ENCODE assay signal across 18 cellular contexts in the genomic region with DNA sequence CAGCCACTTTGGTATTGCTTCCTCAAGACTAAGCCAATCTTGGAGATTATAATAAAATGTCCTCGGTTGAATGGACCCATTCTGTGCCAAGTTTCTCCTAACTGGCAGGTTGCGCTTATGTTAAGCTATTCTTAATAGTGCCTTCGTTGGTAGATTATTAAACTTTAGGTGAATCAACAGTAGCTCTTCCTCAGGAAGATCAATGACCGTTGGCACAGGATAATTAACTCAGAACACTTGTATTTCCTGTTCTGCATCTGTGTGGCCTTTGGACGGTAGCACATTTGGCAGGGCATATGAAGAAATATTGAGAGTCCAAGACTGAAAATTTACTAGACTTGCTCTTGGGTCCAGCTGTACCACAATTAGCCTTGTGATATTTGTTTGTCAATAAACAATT.
DNase-seq lines count a peak whose midpoint lies in the region; ATAC-seq and TF ChIP-seq lines count a peak whose summit lies in the region.
"Had no signal": no experiment of that assay in that cellular context is flagged by ENCODE, and none has a peak within 500 bp of the region (broad histone marks: within the 10 kb centered on the region; RNA-seq: fewer than 3 reads in every experiment).

No MANE protein-coding gene starts in this region.

- no peak overlapping the region for H3K27ac ChIP-seq in suprapubic skin
- H3K27ac ChIP-seq: A549, SK-N-MC had no signal

- TF ChIP-seq CTCF in epithelial cell of proximal tubule (conservative IDR thresholded peaks at IDR 0.05; ENCODE audit: low read depth, low read length) (no peak), suprapubic skin (IDR thresholded peaks at IDR 0.05) (no peak), WTC11 (IDR thresholded peaks at IDR 0.05) (no peak)

- no peak overlapping the region for H3K4me3 Mint-ChIP-seq in WTC11
- H3K4me3 Mint-ChIP-seq: CD4-positive, CD25-positive, alpha-beta regulatory T cell had no signal

- peaks cover 3% of the 10 kb centered on the region; the same call in 1 of the 2 replicates for H3K4me1 Mint-ChIP-seq in WTC11

- H3K36me3 Mint-ChIP-seq in WTC11 = no peaks in the 10 kb centered on the region
- H3K36me3 Mint-ChIP-seq: CD4-positive, CD25-positive, alpha-beta regulatory T cell had no signal

- H3K36me3 ChIP-seq in suprapubic skin = no peaks in the 10 kb centered on the region

- CTCF ChIA-PET in WTC11 (lab: Charles Lee) = interaction anchor here (0.6 kb wide), 1 partner anchor 624 kb away, joined by 8 read pairs; no protein-coding TSS in a partner anchor

- peaks cover under 1% of the 10 kb centered on the region for H3K4me1 ChIP-seq in suprapubic skin
- H3K4me1 ChIP-seq: A549 had no signal

- WGBS in suprapubic skin = 58% methylated on average over 5 of the region's 5 CpGs

- no peak for TF ChIP-seq POLR2A in suprapubic skin (IDR thresholded peaks at IDR 0.05)

- POLR2A ChIA-PET in WTC11 (lab: Charles Lee) = no interaction called here

- no peaks in the 10 kb centered on the region for H3K9me3 Mint-ChIP-seq in WTC11
- H3K9me3 Mint-ChIP-seq: CD4-positive, CD25-positive, alpha-beta regulatory T cell had no signal

- no peak for TF ChIP-seq EP300 in suprapubic skin (IDR thresholded peaks at IDR 0.05)

- H3K4me3 ChIP-seq in epithelial cell of proximal tubule (ENCODE audit: low read depth, low read length) = no peak overlapping the region
- no peak overlapping the region for H3K4me3 ChIP-seq in suprapubic skin
- H3K4me3 ChIP-seq: A549, K562, SK-N-MC had no signal

- no peaks in the 10 kb centered on the region for H3K27me3 ChIP-seq in suprapubic skin

- DNase-seq in HT-29 (ENCODE audit: low spot score) = peak; percentile 77
- DNase-seq in NOMO-1 treated with DMSO at 0.1 percent for 48 hours (lab: John Stamatoyannopoulos, UW; ENCODE audit: unreplicated experiment) = peak; percentile 7
- DNase-seq in epithelial cell of proximal tubule (ENCODE audit: low read depth) = peak; percentile 74
- peak; percentile 65 for DNase-seq in mucosa of gallbladder (ENCODE audit: low spot score)
- DNase-seq in suprapubic skin (ENCODE audit: low spot score in 2 of 2) = no peak
- no peak for DNase-seq in HK-2 (ENCODE audit: unreplicated experiment)
- DNase-seq in AG08395 (ENCODE audit: low spot score) = no peak
- no peak for DNase-seq in WTC11 (ENCODE audit: low spot score)
- DNase-seq: CD4-positive, CD25-positive, alpha-beta regulatory T cell; NCI-H1092 treated with DMSO at 0.1 percent for 48 hours; NCI-H1436 treated with DMSO at 0.1 percent for 48 hours; NCI-H2029; NCI-H226; NCI-H510A treated with DMSO at 0.1 percent for 48 hours; SHP77 had no signal

- no peak for ATAC-seq in WTC11
- ATAC-seq: A549, K562 had no signal

- no peak overlapping the region for H3K27ac Mint-ChIP-seq in WTC11

- H3K27me3 Mint-ChIP-seq in WTC11 (ENCODE audit: low read depth) = no peaks in the 10 kb centered on the region
- H3K27me3 Mint-ChIP-seq: CD4-positive, CD25-positive, alpha-beta regulatory T cell had no signal

- H3K9me3 ChIP-seq in suprapubic skin = no peaks in the 10 kb centered on the region
- H3K9me3 ChIP-seq: A549 had no signal

TF ChIP-seq in WTC11, 78 proteins besides CTCF, POLR2A, EP300 and RAD21:
- TF ChIP-seq NFE2L1 (CRISPR knock-in tag; IDR thresholded peaks at IDR 0.05) = no peak
- TF ChIP-seq TEAD1 (CRISPR knock-in tag; IDR thresholded peaks at IDR 0.05) = no peak
- no peak for TF ChIP-seq OVOL2 (CRISPR knock-in tag; IDR thresholded peaks at IDR 0.05; ENCODE audit: borderline replicate concordance)
- TF ChIP-seq TP53 (CRISPR knock-in tag; IDR thresholded peaks at IDR 0.05) = no peak
- no peak for TF ChIP-seq KAT7 (CRISPR knock-in tag; IDR thresholded peaks at IDR 0.05; ENCODE audit: borderline replicate concordance)
- TF ChIP-seq TEAD4 (CRISPR knock-in tag; IDR thresholded peaks at IDR 0.05) = no peak
- TF ChIP-seq, protein P1, sequence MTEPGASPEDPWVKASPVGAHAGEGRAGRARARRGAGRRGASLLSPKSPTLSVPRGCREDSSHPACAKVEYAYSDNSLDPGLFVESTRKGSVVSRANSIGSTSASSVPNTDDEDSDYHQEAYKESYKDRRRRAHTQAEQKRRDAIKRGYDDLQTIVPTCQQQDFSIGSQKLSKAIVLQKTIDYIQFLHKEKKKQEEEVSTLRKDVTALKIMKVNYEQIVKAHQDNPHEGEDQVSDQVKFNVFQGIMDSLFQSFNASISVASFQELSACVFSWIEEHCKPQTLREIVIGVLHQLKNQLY (CRISPR knock-in tag; IDR thresholded peaks at IDR 0.05) = no peak
- no peak for TF ChIP-seq CREB1 (CRISPR knock-in tag; IDR thresholded peaks at IDR 0.05)
- TF ChIP-seq, protein P2, sequence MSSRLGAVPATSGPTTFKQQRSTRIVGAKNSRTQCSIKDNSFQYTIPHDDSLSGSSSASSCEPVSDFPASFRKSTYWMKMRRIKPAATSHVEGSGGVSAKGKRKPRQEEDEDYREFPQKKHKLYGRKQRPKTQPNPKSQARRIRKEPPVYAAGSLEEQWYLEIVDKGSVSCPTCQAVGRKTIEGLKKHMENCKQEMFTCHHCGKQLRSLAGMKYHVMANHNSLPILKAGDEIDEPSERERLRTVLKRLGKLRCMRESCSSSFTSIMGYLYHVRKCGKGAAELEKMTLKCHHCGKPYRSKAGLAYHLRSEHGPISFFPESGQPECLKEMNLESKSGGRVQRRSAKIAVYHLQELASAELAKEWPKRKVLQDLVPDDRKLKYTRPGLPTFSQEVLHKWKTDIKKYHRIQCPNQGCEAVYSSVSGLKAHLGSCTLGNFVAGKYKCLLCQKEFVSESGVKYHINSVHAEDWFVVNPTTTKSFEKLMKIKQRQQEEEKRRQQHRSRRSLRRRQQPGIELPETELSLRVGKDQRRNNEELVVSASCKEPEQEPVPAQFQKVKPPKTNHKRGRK (CRISPR knock-in tag; IDR thresholded peaks at IDR 0.05; ENCODE audit: borderline replicate concordance) = no peak
- no peak for TF ChIP-seq CDX4 (CRISPR knock-in tag; IDR thresholded peaks at IDR 0.05; ENCODE audit: borderline replicate concordance)
- TF ChIP-seq HMGA2 (CRISPR knock-in tag; IDR thresholded peaks at IDR 0.05) = no peak
- no peak for TF ChIP-seq ZNF138 (CRISPR knock-in tag; conservative IDR thresholded peaks at IDR 0.05)

Comparison
In these comparisons a context has a peak if more than half of its experiments do, and no peak if none do; other contexts are left out.
1. DNase-seq: peak in HT-29 (single experiment), NOMO-1 treated with DMSO at 0.1 percent for 48 hours (single experiment), epithelial cell of proximal tubule (single experiment) and mucosa of gallbladder (single experiment); none in suprapubic skin (0 of 2), HK-2 (single experiment), AG08395 (single experiment) and WTC11 (single experiment).